Comparison of ENCODE assay signal across 39 cellular contexts in the genomic region with DNA sequence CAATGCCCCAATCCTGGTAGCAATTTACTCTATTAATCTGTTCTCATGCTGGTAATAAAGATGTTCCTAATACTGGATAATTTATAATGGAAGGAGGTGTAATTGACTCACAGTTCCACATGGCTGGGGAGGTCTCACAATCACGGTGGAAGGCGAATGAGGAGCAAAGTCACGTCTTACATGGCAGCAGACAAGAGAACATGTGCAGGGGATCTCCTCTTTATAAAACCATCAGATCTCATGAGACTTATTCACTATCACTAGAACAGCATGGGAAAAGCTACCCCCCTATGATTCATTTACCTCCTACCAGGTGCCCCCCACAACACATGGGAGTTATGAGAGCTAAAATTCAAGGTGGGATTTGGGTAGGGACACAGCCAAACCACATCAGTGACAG.
"Had no signal": no experiment of that assay in that cellular context is flagged by ENCODE, and none has a peak within 500 bp of the region (broad histone marks: within the 10 kb centered on the region; RNA-seq: fewer than 3 reads in every experiment).

No MANE protein-coding gene starts in this region.

- DNase-seq: activated effector memory CD4-positive, alpha-beta T cell treated with anti-CD3 and anti-CD28 coated beads, Interleukin-2, amount 50 U/mL, for 16 hours; activated effector memory CD4-positive, alpha-beta T cell treated with Interleukin-2 at 50 U/mL for 16 hours; activated gamma-delta T cell; activated gamma-delta T cell treated with Interleukin-2 at 50 U/mL for 16 hours; activated naive CD4-positive, alpha-beta T cell; activated naive CD4-positive, alpha-beta T cell treated with anti-CD3 and anti-CD28 coated beads for 36 hours; activated naive CD4-positive, alpha-beta T cell treated with anti-CD3 and anti-CD28 coated beads, Interleukin-2, amount 10 ng/mL, durations not matched to agents 7 days and 5 days; activated naive CD4-positive, alpha-beta T cell treated with anti-CD3 and anti-CD28 coated beads, Interleukin-2, amount 50 U/mL, for 16 hours; activated naive CD4-positive, alpha-beta T cell treated with Interleukin-2 at 50 U/mL for 16 hours; activated naive CD8-positive, alpha-beta T cell treated with anti-CD3 and anti-CD28 coated beads for 36 hours; activated naive CD8-positive, alpha-beta T cell treated with anti-CD3 and anti-CD28 coated beads, Interleukin-2, amount 10 ng/mL, durations not matched to agents 7 days and 5 days; activated naive CD8-positive, alpha-beta T cell treated with anti-CD3 and anti-CD28 coated beads, Interleukin-2, amount 50 U/mL, for 24 hours; activated T-cell treated with anti-CD3 and anti-CD28 coated beads, Interleukin-2, amount 50 U/mL, for 24 hours; activated T-cell treated with anti-CD3 and anti-CD28 coated beads, Interleukin-2, amount 50 U/mL, for 4 hours; activated T-cell treated with anti-CD3 and anti-CD28 coated beads, Interleukin-2, amount 50 U/mL, for 48 hours; activated T-cell treated with anti-CD3 and anti-CD28 coated beads, Interleukin-2, amount 50 U/mL, for 72 hours; adrenal gland; amniotic stem cell; amygdala; anterior cingulate cortex; aorta; body of pancreas; brain microvascular endothelial cell; caudate nucleus; central memory CD4-positive, alpha-beta T cell; cerebellar nuclear complex had no signal

- FAIRE-seq: astrocyte, bronchial epithelial cell had no signal

- H3K36me3 ChIP-seq: adrenal gland, ascending aorta, brain microvascular endothelial cell, breast epithelium, cardiac muscle cell had no signal

- H3K4me3 ChIP-seq: adrenal gland, ascending aorta, body of pancreas, breast epithelium, cardiac muscle cell had no signal

- H3K27me3 ChIP-seq: adrenal gland, ascending aorta, body of pancreas, brain microvascular endothelial cell, breast epithelium, cardiac muscle cell had no signal

- H3K9me3 ChIP-seq: adrenal gland, ascending aorta, body of pancreas had no signal

- H3K27ac Mint-ChIP-seq: activated naive CD4-positive, alpha-beta T cell treated with anti-CD3 and anti-CD28 coated beads for 36 hours; activated naive CD4-positive, alpha-beta T cell treated with anti-CD3 and anti-CD28 coated beads, Interleukin-2, amount 10 ng/mL, durations not matched to agents 7 days and 5 days; activated naive CD4-positive, alpha-beta T cell treated with anti-CD3 and anti-CD28 coated beads, Interleukin-2, amount 50 U/mL, for 24 hours; activated naive CD4-positive, alpha-beta T cell treated with anti-CD3 and anti-CD28 coated beads, Interleukin-2, amount 50 U/mL, for 72 hours; activated naive CD8-positive, alpha-beta T cell; activated naive CD8-positive, alpha-beta T cell treated with anti-CD3 and anti-CD28 coated beads for 36 hours; activated naive CD8-positive, alpha-beta T cell treated with anti-CD3 and anti-CD28 coated beads, Interleukin-2, amount 10 ng/mL, durations not matched to agents 7 days and 5 days; activated naive CD8-positive, alpha-beta T cell treated with anti-CD3 and anti-CD28 coated beads, Interleukin-2, amount 50 U/mL, for 24 hours; activated T-cell treated with anti-CD3 and anti-CD28 coated beads, Interleukin-2, amount 50 U/mL, for 24 hours; activated T-cell treated with anti-CD3 and anti-CD28 coated beads, Interleukin-2, amount 50 U/mL, for 72 hours; activated T-helper 1 cell treated with anti-CD3 and anti-CD28 coated beads, Interleukin-12 subunit alpha, Interleukin-12 subunit beta, Interleukin-2, Interleukin-4 antibody, amounts not matched to agents 30 ng/mL and 10 ng/mL and 1 ng/mL, durations not matched to agents 14 hours and 24 hours and 36 hours; activated T-helper 17 cell treated with anti-CD3 and anti-CD28 coated beads, Interleukin-2, amount 50 U/mL, for 72 hours; activated T-helper 2 cell treated with anti-CD3 and anti-CD28 coated beads, Interferon-gamma antibody, Interleukin-2, Interleukin-4, amounts not matched to agents 10 μg/mL and 5 μg/mL and 100 μg/mL, durations not matched to agents 14 hours and 24 hours and 36 hours; brain had no signal

- H3K4me3 Mint-ChIP-seq: activated naive CD4-positive, alpha-beta T cell treated with anti-CD3 and anti-CD28 coated beads for 36 hours; activated naive CD4-positive, alpha-beta T cell treated with anti-CD3 and anti-CD28 coated beads, Interleukin-2, amount 10 ng/mL, durations not matched to agents 7 days and 5 days; activated naive CD4-positive, alpha-beta T cell treated with anti-CD3 and anti-CD28 coated beads, Interleukin-2, amount 50 U/mL, for 24 hours; activated naive CD8-positive, alpha-beta T cell; activated naive CD8-positive, alpha-beta T cell treated with anti-CD3 and anti-CD28 coated beads for 36 hours; activated naive CD8-positive, alpha-beta T cell treated with anti-CD3 and anti-CD28 coated beads, Interleukin-2, amount 10 ng/mL, durations not matched to agents 7 days and 5 days; activated naive CD8-positive, alpha-beta T cell treated with anti-CD3 and anti-CD28 coated beads, Interleukin-2, amount 50 U/mL, for 24 hours; activated T-cell treated with anti-CD3 and anti-CD28 coated beads, Interleukin-2, amount 50 U/mL, for 24 hours; activated T-cell treated with anti-CD3 and anti-CD28 coated beads, Interleukin-2, amount 50 U/mL, for 4 hours; activated T-cell treated with anti-CD3 and anti-CD28 coated beads, Interleukin-2, amount 50 U/mL, for 72 hours; activated T-helper 1 cell treated with anti-CD3 and anti-CD28 coated beads, Interleukin-12 subunit alpha, Interleukin-12 subunit beta, Interleukin-2, Interleukin-4 antibody, amounts not matched to agents 30 ng/mL and 10 ng/mL and 1 ng/mL, durations not matched to agents 14 hours and 24 hours and 36 hours; activated T-helper 17 cell treated with anti-CD3 and anti-CD28 coated beads, Interleukin-2, amount 50 U/mL, for 72 hours; brain; central memory CD8-positive, alpha-beta T cell had no signal

- H3K9me3 Mint-ChIP-seq: activated naive CD4-positive, alpha-beta T cell treated with anti-CD3 and anti-CD28 coated beads, Interleukin-2, amount 50 U/mL, for 24 hours; activated naive CD8-positive, alpha-beta T cell treated with anti-CD3 and anti-CD28 coated beads, Interleukin-2, amount 10 ng/mL, durations not matched to agents 7 days and 5 days; activated naive CD8-positive, alpha-beta T cell treated with anti-CD3 and anti-CD28 coated beads, Interleukin-2, amount 50 U/mL, for 24 hours; activated T-helper 1 cell treated with anti-CD3 and anti-CD28 coated beads, Interleukin-12 subunit alpha, Interleukin-12 subunit beta, Interleukin-2, Interleukin-4 antibody, amounts not matched to agents 30 ng/mL and 10 ng/mL and 1 ng/mL, durations not matched to agents 14 hours and 24 hours and 36 hours had no signal

- H3K27me3 Mint-ChIP-seq: activated naive CD4-positive, alpha-beta T cell treated with anti-CD3 and anti-CD28 coated beads, Interleukin-2, amount 10 ng/mL, durations not matched to agents 7 days and 5 days; activated naive CD4-positive, alpha-beta T cell treated with anti-CD3 and anti-CD28 coated beads, Interleukin-2, amount 50 U/mL, for 24 hours; activated naive CD8-positive, alpha-beta T cell; activated naive CD8-positive, alpha-beta T cell treated with anti-CD3 and anti-CD28 coated beads for 36 hours; activated naive CD8-positive, alpha-beta T cell treated with anti-CD3 and anti-CD28 coated beads, Interleukin-2, amount 10 ng/mL, durations not matched to agents 7 days and 5 days; activated naive CD8-positive, alpha-beta T cell treated with anti-CD3 and anti-CD28 coated beads, Interleukin-2, amount 50 U/mL, for 24 hours; activated T-cell treated with anti-CD3 and anti-CD28 coated beads, Interleukin-2, amount 50 U/mL, for 24 hours; activated T-helper 17 cell treated with anti-CD3 and anti-CD28 coated beads, Interleukin-2, amount 50 U/mL, for 72 hours; brain; central memory CD8-positive, alpha-beta T cell had no signal

- H3K27ac ChIP-seq: adrenal gland, ascending aorta, body of pancreas, brain microvascular endothelial cell, breast epithelium, cardiac muscle cell had no signal

- ATAC-seq: activated naive CD4-positive, alpha-beta T cell treated with anti-CD3 and anti-CD28 coated beads, Interleukin-2, amount 50 U/mL, for 72 hours; activated naive CD8-positive, alpha-beta T cell treated with anti-CD3 and anti-CD28 coated beads, Interleukin-2, amount 50 U/mL, for 24 hours; activated T-cell treated with anti-CD3 and anti-CD28 coated beads, Interleukin-2, amount 50 U/mL, for 4 hours; activated T-cell treated with anti-CD3 and anti-CD28 coated beads, Interleukin-2, amount 50 U/mL, for 72 hours; activated T-helper 17 cell treated with anti-CD3 and anti-CD28 coated beads, Interleukin-2, amount 50 U/mL, for 72 hours; body of pancreas had no signal

- H3K4me1 ChIP-seq: adrenal gland, ascending aorta, body of pancreas, breast epithelium had no signal

- H3K36me3 Mint-ChIP-seq: activated naive CD4-positive, alpha-beta T cell treated with anti-CD3 and anti-CD28 coated beads, Interleukin-2, amount 10 ng/mL, durations not matched to agents 7 days and 5 days; activated naive CD4-positive, alpha-beta T cell treated with anti-CD3 and anti-CD28 coated beads, Interleukin-2, amount 50 U/mL, for 24 hours; activated naive CD4-positive, alpha-beta T cell treated with anti-CD3 and anti-CD28 coated beads, Interleukin-2, amount 50 U/mL, for 72 hours; activated naive CD8-positive, alpha-beta T cell; activated naive CD8-positive, alpha-beta T cell treated with anti-CD3 and anti-CD28 coated beads for 36 hours; activated naive CD8-positive, alpha-beta T cell treated with anti-CD3 and anti-CD28 coated beads, Interleukin-2, amount 10 ng/mL, durations not matched to agents 7 days and 5 days; brain had no signal

- H3K4me1 Mint-ChIP-seq: activated naive CD4-positive, alpha-beta T cell treated with anti-CD3 and anti-CD28 coated beads, Interleukin-2, amount 10 ng/mL, durations not matched to agents 7 days and 5 days; activated naive CD4-positive, alpha-beta T cell treated with anti-CD3 and anti-CD28 coated beads, Interleukin-2, amount 50 U/mL, for 24 hours; activated naive CD8-positive, alpha-beta T cell treated with anti-CD3 and anti-CD28 coated beads for 36 hours; activated naive CD8-positive, alpha-beta T cell treated with anti-CD3 and anti-CD28 coated beads, Interleukin-2, amount 10 ng/mL, durations not matched to agents 7 days and 5 days; activated naive CD8-positive, alpha-beta T cell treated with anti-CD3 and anti-CD28 coated beads, Interleukin-2, amount 50 U/mL, for 24 hours; activated T-helper 17 cell treated with anti-CD3 and anti-CD28 coated beads, Interleukin-2, amount 50 U/mL, for 72 hours; brain; central memory CD8-positive, alpha-beta T cell had no signal
